Comparison of ENCODE assay signal across 11 cellular contexts in the genomic region with DNA sequence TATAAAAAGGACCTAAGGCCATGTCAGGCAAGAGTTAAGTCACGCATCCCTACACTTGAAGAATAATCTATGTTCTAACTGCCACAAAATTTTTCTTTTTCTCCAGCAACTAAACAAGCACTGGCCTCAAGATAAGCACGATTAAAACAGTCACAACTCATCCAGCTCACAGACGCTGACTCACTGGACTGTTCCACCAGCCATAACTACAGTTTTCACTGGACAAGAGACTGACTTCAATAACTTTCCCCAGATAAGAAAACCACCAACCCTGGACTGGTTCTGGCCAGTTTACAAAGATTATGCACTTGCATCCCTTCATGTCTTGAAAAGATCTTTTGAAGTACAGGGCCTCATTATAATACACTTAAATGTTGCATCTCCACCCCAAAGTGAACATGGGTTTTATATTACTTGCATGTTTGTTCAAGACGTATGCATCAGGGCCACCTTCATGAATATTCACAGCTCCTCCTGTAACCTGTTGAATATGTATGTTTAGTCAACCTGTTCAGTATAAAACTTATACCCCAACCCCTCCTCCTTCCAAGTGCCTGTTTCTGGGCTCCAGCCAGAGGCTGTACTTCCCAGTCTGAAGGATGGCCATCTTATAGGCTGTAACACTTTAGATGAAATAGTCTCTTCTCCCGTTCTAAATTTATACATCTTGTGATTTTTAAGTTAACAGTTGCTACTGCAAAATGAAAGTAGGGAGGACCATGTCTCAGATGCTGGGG.
DNase-seq lines count a peak whose midpoint lies in the region; ATAC-seq, FAIRE-seq and TF ChIP-seq lines count a peak whose summit lies in the region.
"Had no signal": no experiment of that assay in that cellular context is flagged by ENCODE, and none has a peak within 500 bp of the region (broad histone marks: within the 10 kb centered on the region; RNA-seq: fewer than 3 reads in every experiment).

No MANE protein-coding gene starts in this region.

- H3K4me3 Mint-ChIP-seq in memory B cell (no peak overlapping the region), osteocyte (ENCODE audit: unreplicated experiment) (no peak overlapping the region)
- H3K4me3 Mint-ChIP-seq: activated naive CD4-positive, alpha-beta T cell treated with anti-CD3 and anti-CD28 coated beads, Interleukin-2, amount 10 ng/mL, durations not matched to agents 7 days and 5 days had no signal

- TF ChIP-seq CTCF in IMR-90 (conservative IDR thresholded peaks at IDR 0.05; ENCODE audit: low read depth, low read length) (no peak), K562 (IDR thresholded peaks at IDR 0.05 in 2 of 3, conservative IDR thresholded peaks at IDR 0.05 in 1 of 3; ENCODE audit: insufficient read depth in 2 of 3, low read depth in 1 of 3, low read length in 3 of 3) (no peak), osteocyte (IDR thresholded peaks at IDR 0.05) (no peak)

- H3K4me3 ChIP-seq in IMR-90 (ENCODE audit: insufficient read depth, low read depth, low read length) = no peak overlapping the region
- H3K4me3 ChIP-seq in K562 = no peak overlapping the region

- H4K20me1 ChIP-seq in IMR-90 (ENCODE audit: insufficient read depth, low read length) (no peaks in the 10 kb centered on the region), K562 (replicated peaks; ENCODE audit: control insufficient read depth, insufficient read depth, low read length) (no peaks in the 10 kb centered on the region)

- no peaks in the 10 kb centered on the region for H3K9me1 ChIP-seq in IMR-90 (ENCODE audit: insufficient read depth, low read length)
- no peaks in the 10 kb centered on the region for H3K9me1 ChIP-seq in K562 (ENCODE audit: control insufficient read depth, insufficient read depth, low read length)

- no peak overlapping the region for H2BK5ac ChIP-seq in IMR-90 (ENCODE audit: low read depth, low read length, poor library complexity, severe bottlenecking)

- H3K9me3 ChIP-seq in IMR-90 (ENCODE audit: control insufficient read depth, insufficient read depth, low read length) = no peaks in the 10 kb centered on the region
- no peaks in the 10 kb centered on the region for H3K9me3 ChIP-seq in K562 (replicated peaks; ENCODE audit: control insufficient read depth, insufficient read depth, low read depth, low read length)

- H3K9ac ChIP-seq in IMR-90 (ENCODE audit: low read depth, low read length) (no peak overlapping the region), K562 (ENCODE audit: insufficient read depth in 1 of 2, low read depth in 2 of 2, low read length in 2 of 2) (peak overlapping the region in 1 of 2 experiments; percentile 47; a peak in 1 of 4 replicates)

- 0% methylated on average over 1 of the region's 5 CpGs; no CpG with 5 or more reads in 1 of the 2 experiments for WGBS in IMR-90 (ENCODE audit: extremely low coverage in 2 of 2, insufficient read length in 1 of 2), 2 experiments
- 3% methylated on average over 5 of the region's 5 CpGs for WGBS in K562 (ENCODE audit: insufficient coverage, low coverage, missing lambda C conversion rate)

- intact Hi-C loops in IMR-90 (cut with micrococcal nuclease) (no loop called here), K562 (cut with micrococcal nuclease) (loop anchor here (5.0 to 10.0 kb wide), 2 partner anchors 54 to 194 kb away; no protein-coding TSS in a partner anchor)

- no peak overlapping the region for H2AK9ac ChIP-seq in IMR-90 (replicated peaks; ENCODE audit: low read depth, low read length, poor library complexity)

- H3K14ac ChIP-seq in IMR-90 (replicated peaks; ENCODE audit: low read depth, low read length) = no peak overlapping the region

- H2BK20ac ChIP-seq in IMR-90 (ENCODE audit: low read depth, low read length) = no peak overlapping the region

- H3K4me1 Mint-ChIP-seq in memory B cell (peaks cover 16% of the 10 kb centered on the region), osteocyte (ENCODE audit: unreplicated experiment) (no peaks in the 10 kb centered on the region)
- H3K4me1 Mint-ChIP-seq: activated naive CD4-positive, alpha-beta T cell treated with anti-CD3 and anti-CD28 coated beads, Interleukin-2, amount 10 ng/mL, durations not matched to agents 7 days and 5 days had no signal

- H2AK5ac ChIP-seq in IMR-90 (ENCODE audit: low read depth, low read length) = no peak overlapping the region

- DNase-seq in CMK (ENCODE audit: low read depth) (peak; percentile 30), IMR-90 (peak; percentile 83), K562 (ENCODE audit: extremely low read depth in 1 of 4, low spot score in 3 of 4) (peak; percentile 40 to 95 (median 64)), memory B cell (ENCODE audit: low spot score in 2 of 2) (no peak), osteocyte (ENCODE audit: extremely low spot score, unreplicated experiment) (no peak), germinal center (ENCODE audit: low spot score) (no peak), NCI-H2107 (lab: John Stamatoyannopoulos, UW) (no peak)
- DNase-seq: activated naive CD4-positive, alpha-beta T cell treated with anti-CD3 and anti-CD28 coated beads, Interleukin-2, amount 10 ng/mL, durations not matched to agents 7 days and 5 days; foreskin melanocyte; naive B cell had no signal

- BruUV-seq in IMR-90 (replicated peaks; lab: Mats Ljungman, UMichigan) (no TSS peak), K562 (replicated peaks; lab: Mats Ljungman, UMichigan) (no TSS peak)

- peaks cover 4% of the 10 kb centered on the region for H3K9me3 Mint-ChIP-seq in memory B cell
- no peaks in the 10 kb centered on the region for H3K9me3 Mint-ChIP-seq in osteocyte (ENCODE audit: unreplicated experiment)
- H3K9me3 Mint-ChIP-seq: activated naive CD4-positive, alpha-beta T cell treated with anti-CD3 and anti-CD28 coated beads, Interleukin-2, amount 10 ng/mL, durations not matched to agents 7 days and 5 days had no signal

- H3K23ac ChIP-seq in IMR-90 (ENCODE audit: low read depth, low read length) = no peak overlapping the region

- H3K79me2 ChIP-seq in K562 (ENCODE audit: control insufficient read depth, insufficient read depth, low read length) = no peaks in the 10 kb centered on the region

- FAIRE-seq in K562 (lab: Jason Lieb, UNC) = peak; percentile 98

- peak; percentile 96 for TF ChIP-seq EP300 in K562 (IDR thresholded peaks at IDR 0.05; ENCODE audit: low read length)

- H2BK120ac ChIP-seq in IMR-90 (ENCODE audit: low read depth, low read length) = no peak overlapping the region

- dilution Hi-C loops in IMR-90 (cut with HindIII; ENCODE audit: low sequenced_read_pairs, unreplicated experiment) = no loop called here

- ATAC-seq in IMR-90 (ENCODE audit: low read depth) (peak; percentile 94), K562 (peak; percentile 98), memory B cell (ENCODE audit: low read depth) (no peak), HG03565 (IDR thresholded peaks at IDR 0.05; ENCODE audit: unreplicated experiment) (no peak)

- peak overlapping the region; percentile 24 for H3K27ac Mint-ChIP-seq in memory B cell
- no peak overlapping the region for H3K27ac Mint-ChIP-seq in osteocyte (ENCODE audit: unreplicated experiment)
- H3K27ac Mint-ChIP-seq: activated naive CD4-positive, alpha-beta T cell treated with anti-CD3 and anti-CD28 coated beads, Interleukin-2, amount 10 ng/mL, durations not matched to agents 7 days and 5 days had no signal

- no peak overlapping the region for H3K56ac ChIP-seq in IMR-90 (ENCODE audit: extremely low read depth, insufficient read depth, low read length)

- CTCF ChIA-PET in IMR-90 (lab: Yijun Ruan, JAX) = interaction anchor here (0.7 kb wide), 1 partner anchor 319 kb away, joined by 3 read pairs; no protein-coding TSS in a partner anchor
- CTCF ChIA-PET in K562 (lab: Yijun Ruan, JAX; ENCODE audit: low intra/inter-chr PET ratio) = no interaction called here

- in situ Hi-C loops in IMR-90 (cut with MboI; ENCODE audit: low sequenced_read_pairs) = no loop called here
- in situ Hi-C loops in K562 (cut with MboI) = no loop called here

- H4K5ac ChIP-seq in IMR-90 (ENCODE audit: low read depth, low read length) = no peak overlapping the region

- no peak overlapping the region for H4K91ac ChIP-seq in IMR-90 (ENCODE audit: insufficient read depth, low read depth, low read length)

- H3K18ac ChIP-seq in IMR-90 (ENCODE audit: low read depth, low read length) = no peak overlapping the region

- H3K36me3 ChIP-seq in IMR-90 (ENCODE audit: control insufficient read depth, insufficient read depth, low read length) (no peaks in the 10 kb centered on the region), K562 (ENCODE audit: control insufficient read depth, insufficient read depth, low read length) (no peaks in the 10 kb centered on the region)

- H3K4me1 ChIP-seq in IMR-90 (ENCODE audit: control insufficient read depth, insufficient read depth, low read length) (no peaks in the 10 kb centered on the region; the same call in 1 of the 2 replicates), K562 (replicated peaks in 1 of 2; ENCODE audit: control insufficient read depth in 2 of 2, insufficient read depth in 2 of 2, low read length in 2 of 2) (peaks cover 16 to 37% of the 10 kb centered on the region in 2 experiments)

- no peaks in the 10 kb centered on the region for H3K27me3 Mint-ChIP-seq in memory B cell
- H3K27me3 Mint-ChIP-seq in osteocyte (ENCODE audit: unreplicated experiment) = peaks cover 19% of the 10 kb centered on the region

- TF ChIP-seq RAD21 in IMR-90 (IDR thresholded peaks at IDR 0.05; ENCODE audit: low read length) = no peak
- TF ChIP-seq RAD21 in K562 (CRISPR knock-in tag; conservative IDR thresholded peaks at IDR 0.05 in 1 of 2, IDR thresholded peaks at IDR 0.05 in 1 of 2) = no peak

- peaks cover 2% of the 10 kb centered on the region for H3K36me3 Mint-ChIP-seq in memory B cell
- H3K36me3 Mint-ChIP-seq in osteocyte (ENCODE audit: unreplicated experiment) = no peaks in the 10 kb centered on the region
- H3K36me3 Mint-ChIP-seq: activated naive CD4-positive, alpha-beta T cell treated with anti-CD3 and anti-CD28 coated beads, Interleukin-2, amount 10 ng/mL, durations not matched to agents 7 days and 5 days; naive B cell had no signal

- H3K27ac ChIP-seq in IMR-90 (ENCODE audit: insufficient read depth, low read length) (no peak overlapping the region), K562 (ENCODE audit: extremely low read depth, low read depth, low read length) (peak overlapping the region; percentile 86)

- H3K4me2 ChIP-seq in IMR-90 (ENCODE audit: low read depth, low read length) (peak overlapping the region; percentile 30; the same call in 1 of the 2 replicates), K562 (ENCODE audit: insufficient read depth, low read length) (peak overlapping the region; percentile 35)

- no peak overlapping the region for H3K4ac ChIP-seq in IMR-90 (ENCODE audit: low read depth, low read length)

- H3K79me1 ChIP-seq in IMR-90 (ENCODE audit: low read depth in 1 of 2, low read length in 2 of 2) = no peaks in the 10 kb centered on the region

- H3K27me3 ChIP-seq in IMR-90 (ENCODE audit: control insufficient read depth, insufficient read depth, low read length) (peaks cover 10% of the 10 kb centered on the region), K562 (ENCODE audit: control insufficient read depth in 2 of 2, insufficient read depth in 2 of 2, low read length in 2 of 2) (0 out of 5 replicates have a peak, but pooled peaks cover 0 to 5% of the 10 kb centered on the region in 2 experiments)

- no peak overlapping the region for H2BK15ac ChIP-seq in IMR-90 (ENCODE audit: low read depth, low read length)

- H2AFZ ChIP-seq in IMR-90 (replicated peaks; ENCODE audit: low read length, poor library complexity) = no peak overlapping the region
- peak overlapping the region; percentile 54 for H2AFZ ChIP-seq in K562 (ENCODE audit: low read depth, low read length)

- H4K8ac ChIP-seq in IMR-90 (ENCODE audit: low read depth in 2 of 2, low read length in 2 of 2) = no peak overlapping the region

- TF ChIP-seq POLR2A in IMR-90 (IDR thresholded peaks at IDR 0.05; ENCODE audit: low read depth, low read length) (no peak), K562 (conservative IDR thresholded peaks at IDR 0.05) (no peak; the same call in 1 of the 2 replicates)

- POLR2A ChIA-PET in IMR-90 (lab: Charles Lee; ENCODE audit: unreplicated experiment) = no interaction called here
- POLR2A ChIA-PET in K562 (lab: Yijun Ruan, JAX) = interaction anchor here (0.7 to 1.7 kb wide), 12 partner anchors 23 to 387 kb away, joined by 3 to 5 read pairs (median 3); no protein-coding TSS in a partner anchor

Comparison
In these comparisons a context has a peak if more than half of its experiments do, and no peak if none do; other contexts are left out.
1. DNase-seq: peak in CMK (single experiment), IMR-90 (single experiment) and K562 (4 of 4); none in memory B cell (0 of 2), osteocyte (single experiment), germinal center (single experiment) and NCI-H2107 (single experiment).
2. ATAC-seq: peak in IMR-90 (single experiment) and K562 (single experiment); none in memory B cell (single experiment) and HG03565 (single experiment).